Comparison of ENCODE assay signal across 8 cellular contexts in the genomic region with DNA sequence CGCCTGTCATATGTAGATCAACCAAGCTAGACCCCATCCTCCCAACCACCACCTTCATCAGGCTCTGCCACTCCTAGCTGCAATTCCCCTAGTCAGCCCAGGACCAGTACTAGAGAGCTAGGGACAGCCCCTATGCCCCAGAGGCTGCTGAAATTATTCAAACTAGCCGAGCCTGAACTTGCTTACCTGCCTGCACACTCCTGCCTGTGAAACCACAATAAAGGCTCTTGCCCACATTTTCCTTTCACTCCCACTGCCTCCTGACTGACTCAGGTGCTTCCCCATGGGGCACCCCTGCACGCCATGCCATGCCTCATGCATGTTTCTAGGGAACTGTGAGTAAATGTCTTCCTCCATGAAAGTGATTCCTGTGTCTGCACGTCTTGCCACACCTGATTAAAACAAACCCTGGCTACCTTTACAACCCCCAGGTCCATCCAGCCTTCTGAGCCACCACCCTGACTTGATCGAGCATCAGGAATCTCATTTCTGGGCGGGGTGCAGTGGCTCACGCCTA.
A peak's percentile ranks its signal among the peaks of the same experiment; 100 is the strongest.
DNase-seq lines count a peak whose midpoint lies in the region; ATAC-seq and TF ChIP-seq lines count a peak whose summit lies in the region.

No MANE protein-coding gene starts in this region.

- peak overlapping the region; percentile 40 for H3K4me3 Mint-ChIP-seq in natural killer cell treated with Interleukin-12 subunit alpha and Interleukin-12 subunit beta and Interleukin-15 and Interleukin-18, amount 100 ng/mL, for 72 hours
- no peak overlapping the region for H3K4me3 Mint-ChIP-seq in natural killer cell
- peak overlapping the region; percentile 67 for H3K4me3 Mint-ChIP-seq in activated naive CD8-positive, alpha-beta T cell treated with anti-CD3 and anti-CD28 coated beads, Interleukin-2, amount 50 U/mL, for 24 hours

- WGBS in ovary, 3 donors: 87 to 92% (median 88%) methylated on average over 7 of the region's 7 CpGs

- TF ChIP-seq CTCF in natural killer cell (IDR thresholded peaks at IDR 0.05) (no peak), ovary (IDR thresholded peaks at IDR 0.05) (no peak)

- intact Hi-C loops in natural killer cell (cut with micrococcal nuclease): no loop called here
- intact Hi-C loops in ovary (cut with DNase I): loop anchor here in 1 of 4 donors (5.0 kb wide), 1 partner anchor 59 kb away; no protein-coding TSS in a partner anchor

- H3K27me3 ChIP-seq in ovary: no peaks in the 10 kb centered on the region

- peak; percentile 48 to 67 for ATAC-seq in natural killer cell treated with Interleukin-12 subunit alpha and Interleukin-12 subunit beta and Interleukin-15 and Interleukin-18, amount 100 ng/mL, for 72 hours
- no peak for ATAC-seq in natural killer cell
- peak; percentile 86 for ATAC-seq in activated naive CD8-positive, alpha-beta T cell treated with anti-CD3 and anti-CD28 coated beads, Interleukin-2, amount 50 U/mL, for 24 hours

- no peaks in the 10 kb centered on the region for H3K9me3 ChIP-seq in ovary

- no peak for TF ChIP-seq POLR2A in ovary (IDR thresholded peaks at IDR 0.05)

- peak overlapping the region in 1 of 2 donors; percentile 89 for H3K27ac Mint-ChIP-seq in natural killer cell treated with Interleukin-12 subunit alpha and Interleukin-12 subunit beta and Interleukin-15 and Interleukin-18, amount 100 ng/mL, for 72 hours
- no peak overlapping the region for H3K27ac Mint-ChIP-seq in natural killer cell
- peak overlapping the region; percentile 99 for H3K27ac Mint-ChIP-seq in activated naive CD8-positive, alpha-beta T cell treated with anti-CD3 and anti-CD28 coated beads, Interleukin-2, amount 50 U/mL, for 24 hours

- H3K4me3 ChIP-seq in ovary: no peak overlapping the region

- H3K9me3 Mint-ChIP-seq in natural killer cell treated with Interleukin-12 subunit alpha and Interleukin-12 subunit beta and Interleukin-15 and Interleukin-18, amount 100 ng/mL, for 72 hours: no peaks in the 10 kb centered on the region
- no peaks in the 10 kb centered on the region for H3K9me3 Mint-ChIP-seq in natural killer cell
- H3K9me3 Mint-ChIP-seq in activated naive CD8-positive, alpha-beta T cell treated with anti-CD3 and anti-CD28 coated beads, Interleukin-2, amount 50 U/mL, for 24 hours: peaks cover 6% of the 10 kb centered on the region

- H3K36me3 ChIP-seq in ovary: no peaks in the 10 kb centered on the region

- DNase-seq in natural killer cell treated with Interleukin-12 subunit alpha and Interleukin-12 subunit beta and Interleukin-15 and Interleukin-18, amount 100 ng/mL, for 72 hours (ENCODE audit: low spot score): no peak
- DNase-seq in natural killer cell (no peak), NCI-H226 (peak; percentile 46), ovary (no peak), epidermal melanocyte (ENCODE audit: insufficient read length, low spot score) (no peak), NOMO-1 (lab: John Stamatoyannopoulos, UW; ENCODE audit: unreplicated experiment in 2 of 2) (no peak)
- peak; percentile 83 for DNase-seq in activated naive CD8-positive, alpha-beta T cell treated with anti-CD3 and anti-CD28 coated beads, Interleukin-2, amount 50 U/mL, for 24 hours
- peak; percentile 31 for DNase-seq in stimulated activated CD8-positive, alpha-beta memory T cell treated with anti-CD3 and anti-CD28 coated beads, Interleukin-15, amount 100 ng/mL, for 24 hours (ENCODE audit: low read depth)

- no peaks in the 10 kb centered on the region for H3K27me3 Mint-ChIP-seq in natural killer cell treated with Interleukin-12 subunit alpha and Interleukin-12 subunit beta and Interleukin-15 and Interleukin-18, amount 100 ng/mL, for 72 hours
- no peaks in the 10 kb centered on the region for H3K27me3 Mint-ChIP-seq in natural killer cell (ENCODE audit: low read depth in 2 of 2)
- peaks cover 2% of the 10 kb centered on the region for H3K27me3 Mint-ChIP-seq in activated naive CD8-positive, alpha-beta T cell treated with anti-CD3 and anti-CD28 coated beads, Interleukin-2, amount 50 U/mL, for 24 hours

- H3K36me3 Mint-ChIP-seq in natural killer cell treated with Interleukin-12 subunit alpha and Interleukin-12 subunit beta and Interleukin-15 and Interleukin-18, amount 100 ng/mL, for 72 hours: peaks cover 5% of the 10 kb centered on the region
- H3K36me3 Mint-ChIP-seq in natural killer cell: no peaks in the 10 kb centered on the region
- H3K36me3 Mint-ChIP-seq in activated naive CD8-positive, alpha-beta T cell treated with anti-CD3 and anti-CD28 coated beads, Interleukin-2, amount 50 U/mL, for 24 hours (ENCODE audit: low read depth): peaks cover 27% of the 10 kb centered on the region

- H3K4me1 Mint-ChIP-seq in natural killer cell treated with Interleukin-12 subunit alpha and Interleukin-12 subunit beta and Interleukin-15 and Interleukin-18, amount 100 ng/mL, for 72 hours (ENCODE audit: low read depth in 2 of 2): peaks cover 40 to 41% of the 10 kb centered on the region in 2 donors
- peaks cover 7 to 18% of the 10 kb centered on the region in 2 donors for H3K4me1 Mint-ChIP-seq in natural killer cell
- H3K4me1 Mint-ChIP-seq in activated naive CD8-positive, alpha-beta T cell treated with anti-CD3 and anti-CD28 coated beads, Interleukin-2, amount 50 U/mL, for 24 hours: peaks cover 94% of the 10 kb centered on the region

- TF ChIP-seq EP300 in ovary (IDR thresholded peaks at IDR 0.05): no peak

- H3K4me1 ChIP-seq in ovary (ENCODE audit: insufficient read depth): peaks cover 7% of the 10 kb centered on the region

- H3K27ac ChIP-seq in ovary: no peak overlapping the region

Comparison
In these comparisons a context has a peak if more than half of its experiments do, and no peak if none do; other contexts are left out.
1. ATAC-seq: peak in natural killer cell treated with Interleukin-12 subunit alpha and Interleukin-12 subunit beta and Interleukin-15 and Interleukin-18, amount 100 ng/mL, for 72 hours (2 of 2) and activated naive CD8-positive, alpha-beta T cell treated with anti-CD3 and anti-CD28 coated beads, Interleukin-2, amount 50 U/mL, for 24 hours (single experiment); none in natural killer cell (0 of 3).
2. DNase-seq: peak in NCI-H226 (single experiment), activated naive CD8-positive, alpha-beta T cell treated with anti-CD3 and anti-CD28 coated beads, Interleukin-2, amount 50 U/mL, for 24 hours (single experiment) and stimulated activated CD8-positive, alpha-beta memory T cell treated with anti-CD3 and anti-CD28 coated beads, Interleukin-15, amount 100 ng/mL, for 24 hours (single experiment); none in natural killer cell treated with Interleukin-12 subunit alpha and Interleukin-12 subunit beta and Interleukin-15 and Interleukin-18, amount 100 ng/mL, for 72 hours (single experiment), natural killer cell (single experiment), ovary (0 of 5), epidermal melanocyte (single experiment) and NOMO-1 (0 of 2).